Comparison of ENCODE assay signal across 13 cellular contexts in genomic region chrX:48794993-48795501, GRCh38. TPM values are rescaled to one million over a fixed set of nuclear protein-coding genes. Genes with fewer than 3 reads are reported as not detected.
A peak's percentile ranks its signal among the peaks of the same experiment; 100 is the strongest.
DNase-seq lines count a peak whose midpoint lies in the region; ATAC-seq, FAIRE-seq and TF ChIP-seq lines count a peak whose summit lies in the region.
"Had no signal": no experiment of that assay in that cellular context is flagged by ENCODE, and none has a peak within 500 bp of the region (broad histone marks: within the 10 kb centered on the region; RNA-seq: fewer than 3 reads in every experiment).

No MANE protein-coding gene starts in this region.

- H3K9ac ChIP-seq in astrocyte (ENCODE audit: low read length) = no peak overlapping the region

- no peak overlapping the region for H3K4me3 ChIP-seq in astrocyte (ENCODE audit: insufficient read depth, low read depth, low read length)

- no peak for ATAC-seq in GM19351 (IDR thresholded peaks at IDR 0.05; ENCODE audit: unreplicated experiment)
- ATAC-seq in HG02981 (IDR thresholded peaks at IDR 0.05; ENCODE audit: unreplicated experiment) = no peak
- ATAC-seq in HG02798 (IDR thresholded peaks at IDR 0.05; ENCODE audit: poor library complexity, unreplicated experiment) = no peak
- ATAC-seq: WTC11 had no signal

- H3K9me3 ChIP-seq in astrocyte (ENCODE audit: insufficient read depth, low read depth, low read length) = no peaks in the 10 kb centered on the region

- H3K4me1 Mint-ChIP-seq in astrocyte (ENCODE audit: low read depth, unreplicated experiment) = peaks cover 10% of the 10 kb centered on the region
- H3K4me1 Mint-ChIP-seq: WTC11 had no signal

- H3K36me3 Mint-ChIP-seq in astrocyte (ENCODE audit: low read depth, unreplicated experiment) = no peaks in the 10 kb centered on the region
- H3K36me3 Mint-ChIP-seq: CD14-positive monocyte, WTC11 had no signal

- peak; percentile 77 for DNase-seq in AG08395 (ENCODE audit: low spot score)
- DNase-seq in HS-5 (ENCODE audit: low read depth) = peak; percentile 49
- peak; percentile 54 for DNase-seq in astrocyte (ENCODE audit: low read depth)
- peak; percentile 54 for DNase-seq in kidney tubule cell (ENCODE audit: low spot score)
- DNase-seq in activated effector memory CD4-positive, alpha-beta T cell treated with Interleukin-2 at 50 U/mL for 16 hours = no peak
- DNase-seq: activated T-cell treated with anti-CD3 and anti-CD28 coated beads, Interleukin-2, amount 50 U/mL, for 1 hour; glutamatergic neuron; NCI-H2081 had no signal

- no peaks in the 10 kb centered on the region for H3K36me3 ChIP-seq in astrocyte (ENCODE audit: insufficient read depth, low read length)

- H3K4me3 Mint-ChIP-seq in astrocyte (ENCODE audit: unreplicated experiment) = no peak overlapping the region
- H3K4me3 Mint-ChIP-seq: CD14-positive monocyte, WTC11 had no signal

- no peak overlapping the region for H3K27ac ChIP-seq in astrocyte (ENCODE audit: low read depth, low read length)

- H3K4me2 ChIP-seq in astrocyte (ENCODE audit: low read length) = peak overlapping the region; percentile 36

- no peaks in the 10 kb centered on the region for H3K79me2 ChIP-seq in astrocyte (ENCODE audit: insufficient read depth, low read length)

- H2AFZ ChIP-seq in astrocyte (ENCODE audit: low read depth, low read length) = peak overlapping the region; percentile 34

- peaks cover 3% of the 10 kb centered on the region for H3K27me3 Mint-ChIP-seq in astrocyte (ENCODE audit: low read depth, unreplicated experiment)

- peaks cover 9% of the 10 kb centered on the region for H3K4me1 ChIP-seq in astrocyte (ENCODE audit: insufficient read depth, low read length)

- FAIRE-seq in astrocyte (lab: Jason Lieb, UNC) = peak; percentile 26

- TF ChIP-seq CTCF in astrocyte (IDR thresholded peaks at IDR 0.05; ENCODE audit: insufficient read depth, low read depth, low read length) = no peak

- H4K20me1 ChIP-seq in astrocyte (ENCODE audit: insufficient read depth, low read length) = no peaks in the 10 kb centered on the region

- H3K27me3 ChIP-seq in astrocyte (ENCODE audit: insufficient read depth, low read length) = no peaks in the 10 kb centered on the region

- H3K27ac Mint-ChIP-seq in astrocyte (ENCODE audit: unreplicated experiment) = no peak overlapping the region
- H3K27ac Mint-ChIP-seq: WTC11 had no signal

- H3K9me3 Mint-ChIP-seq in astrocyte (ENCODE audit: unreplicated experiment) = no peaks in the 10 kb centered on the region
- H3K9me3 Mint-ChIP-seq: CD14-positive monocyte, WTC11 had no signal

RNA-seq across cellular contexts. Expression of gene HDAC6, which starts 6.8 kb away (rescaled TPM):
- 59.2 and 60.6 TPM in 2 replicates for total RNA-seq in astrocyte

RNA-seq across cellular contexts. Expression of gene GATA1, which starts 8.7 kb away (rescaled TPM):
- total RNA-seq in astrocyte = not detected in 2 replicates

RNA-seq across cellular contexts. Expression of gene ERAS, which starts 31.3 kb away (rescaled TPM):
- total RNA-seq in astrocyte = 0.24 TPM in 1 of 2 replicates, not detected in the other
- total RNA-seq: WTC11 had no signal

RNA-seq across cellular contexts. Expression of gene GLOD5, which starts 33.5 kb away (rescaled TPM):
- total RNA-seq in astrocyte = not detected in 2 replicates
- total RNA-seq: WTC11 had no signal

RNA-seq across cellular contexts. Expression of gene PCSK1N, which starts 40.4 kb away (rescaled TPM):
- 62.0 and 65.0 TPM in 2 replicates for total RNA-seq in astrocyte
